ENCODE assay signal across 8 cellular contexts in genomic region chr12:46384451-46385301, GRCh38. TPM values are rescaled to one million over a fixed set of nuclear protein-coding genes. Genes with fewer than 3 reads are reported as not detected.
DNase-seq lines count a peak whose midpoint lies in the region; ATAC-seq and TF ChIP-seq lines count a peak whose summit lies in the region.

No MANE protein-coding gene starts in this region.

- H3K9me3 ChIP-seq in ES-I3 (ENCODE audit: control insufficient read depth, insufficient read depth, low read length) (peaks cover 5% of the 10 kb centered on the region; the same call in 1 of the 2 replicates), PC-9 (ENCODE audit: insufficient read depth, low read depth) (no peaks in the 10 kb centered on the region), psoas muscle (no peaks in the 10 kb centered on the region)

- H4K20me1 ChIP-seq in PC-9 (ENCODE audit: insufficient read depth) = no peaks in the 10 kb centered on the region

- peak overlapping the region; percentile 88 for H3K9ac ChIP-seq in ES-I3 (ENCODE audit: low read depth, low read length)

- no peaks in the 10 kb centered on the region for H3K36me3 ChIP-seq in ES-I3 (ENCODE audit: insufficient read depth, low read length)
- H3K36me3 ChIP-seq in PC-9 (ENCODE audit: low read depth) = peaks cover 18% of the 10 kb centered on the region
- no peaks in the 10 kb centered on the region for H3K36me3 ChIP-seq in psoas muscle (ENCODE audit: insufficient read depth in 1 of 2, low read depth in 1 of 2)

- ATAC-seq in psoas muscle = no peak
- ATAC-seq in HG03571 (IDR thresholded peaks at IDR 0.05; ENCODE audit: unreplicated experiment) = no peak

- POLR2A ChIA-PET in PC-9 (lab: Charles Lee; ENCODE audit: unreplicated experiment) = interaction anchor here (0.6 to 1.4 kb wide), 5 partner anchors 12 to 976 kb away, joined by 3 to 6 read pairs (median 5); no protein-coding TSS in a partner anchor

- BruUV-seq in PC-9 (replicated peaks; lab: Mats Ljungman, UMichigan) = no TSS peak

- intact Hi-C loops in PC-9 (cut with micrococcal nuclease; ENCODE audit: unreplicated experiment) (loop anchor here (2.0 to 5.0 kb wide), 2 partner anchors 110 to 1368 kb away; no protein-coding TSS in a partner anchor), psoas muscle (cut with DNase I) (loop anchor here (5.0 to 10.0 kb wide), 5 partner anchors 63 to 390 kb away; no protein-coding TSS in a partner anchor)

- DNase-seq in PC-9 = peak in 1 of 2 experiments; percentile 90
- no peak for DNase-seq in epithelial cell of proximal tubule (ENCODE audit: low read depth)
- no peak for DNase-seq in psoas muscle
- no peak for DNase-seq in 8988T
- DNase-seq in activated CD8-positive, alpha-beta memory T cell treated with anti-CD3 and anti-CD28 coated beads, Interleukin-2, amount 50 U/mL, for 48 hours = no peak
- no peak for DNase-seq in DMS79 treated with DMSO at 0.1 percent for 48 hours (lab: John Stamatoyannopoulos, UW)

- H2AFZ ChIP-seq in PC-9 = no peak overlapping the region

- H3K79me2 ChIP-seq in PC-9 (ENCODE audit: low read depth) = peaks cover 31% of the 10 kb centered on the region

- TF ChIP-seq CTCF in PC-9 (conservative IDR thresholded peaks at IDR 0.05) (no peak), epithelial cell of proximal tubule (conservative IDR thresholded peaks at IDR 0.05; ENCODE audit: low read depth, low read length) (no peak), psoas muscle (IDR thresholded peaks at IDR 0.05) (no peak)

- peak overlapping the region; percentile 96 for H3K4me2 ChIP-seq in PC-9

- WGBS in psoas muscle, 3 donors = 72 to 77% (median 74%) methylated on average over 9 of the region's 9 CpGs

- H3K4me3 ChIP-seq in PC-9 (peak overlapping the region; percentile 92), epithelial cell of proximal tubule (ENCODE audit: low read depth, low read length) (peak overlapping the region; percentile 68), psoas muscle (peak overlapping the region; percentile 86)

- H3K4me1 ChIP-seq in ES-I3 (ENCODE audit: insufficient read depth, low read length) (peaks cover 38% of the 10 kb centered on the region), PC-9 (replicated peaks; ENCODE audit: insufficient read depth) (peaks cover 50% of the 10 kb centered on the region), psoas muscle (peaks cover 51% of the 10 kb centered on the region)

- CTCF ChIA-PET in PC-9 (lab: Charles Lee) = no interaction called here

- H3F3A ChIP-seq in PC-9 (ENCODE audit: insufficient read depth, low read depth) = peaks cover 45% of the 10 kb centered on the region

- H3K27me3 ChIP-seq in PC-9 (ENCODE audit: insufficient read depth, low read depth) (no peaks in the 10 kb centered on the region), psoas muscle (ENCODE audit: insufficient read depth in 3 of 3, low read length in 2 of 3) (no peaks in the 10 kb centered on the region)

- H3K9me2 ChIP-seq in PC-9 (ENCODE audit: insufficient read depth) = no peaks in the 10 kb centered on the region

- peak overlapping the region; percentile 97 for H3K27ac ChIP-seq in PC-9
- peak overlapping the region; percentile 98 for H3K27ac ChIP-seq in psoas muscle

RNA-seq across cellular contexts. Expression of gene SLC38A2, which starts 12.1 kb away (rescaled TPM):
- total RNA-seq in PC-9 (2021) = 193 and 322 TPM in 2 replicates
- total RNA-seq in epithelial cell of proximal tubule = 149 and 163 TPM in 2 replicates
- 100 to 1,000 TPM; 287 to 428 (median 331) TPM for total RNA-seq in psoas muscle
- 100 to 1,000 TPM in 2 of 3 donors, 10 to 100 TPM in 1; 35.8 to 317 (median 180) TPM for polyA plus RNA-seq in psoas muscle
